Comparison of ENCODE assay signal across 8 cellular contexts in genomic region chr7:11831727-11832495, GRCh38. TPM values are rescaled to one million over a fixed set of nuclear protein-coding genes. Genes with fewer than 3 reads are reported as not detected.
DNase-seq lines count a peak whose midpoint lies in the region; ATAC-seq and TF ChIP-seq lines count a peak whose summit lies in the region.

THSD7A (minus strand) TSS chr7:11832198; CDS start chr7:11831946, 252 bp downstream.

- CTCF ChIA-PET in activated CD8-positive, alpha-beta memory T cell treated with anti-CD3 and anti-CD28 coated beads, Interleukin-2, amount 10 ng/mL, durations not matched to agents 7 days and 5 days (lab: Charles Lee): interaction anchor here (1.0 to 1.3 kb wide), 2 partner anchors 28 to 45 kb away, joined by 3 read pairs; no protein-coding TSS in a partner anchor

- ATAC-seq in activated CD8-positive, alpha-beta memory T cell treated with anti-CD3 and anti-CD28 coated beads, Interleukin-2, amount 10 ng/mL, durations not matched to agents 7 days and 5 days: peak; percentile 69
- no peak for ATAC-seq in GM21619 (IDR thresholded peaks at IDR 0.05; ENCODE audit: unreplicated experiment)

- peak; percentile 43 for TF ChIP-seq CTCF in neural crest cell (conservative IDR thresholded peaks at IDR 0.05)

- DNase-seq in DMS114 treated with DMSO at 0.1 percent for 48 hours (lab: John Stamatoyannopoulos, UW; ENCODE audit: unreplicated experiment): peak; percentile 39
- DNase-seq in H4 (ENCODE audit: low spot score): peak; percentile 43
- DNase-seq in NCI-H128 (lab: John Stamatoyannopoulos, UW; ENCODE audit: unreplicated experiment): peak; percentile 26
- DNase-seq in activated CD8-positive, alpha-beta memory T cell treated with anti-CD3 and anti-CD28 coated beads, Interleukin-2, amount 10 ng/mL, durations not matched to agents 7 days and 5 days: no peak
- peak; percentile 15 for DNase-seq in germinal center (ENCODE audit: low spot score)
- DNase-seq in neural crest cell (ENCODE audit: low read depth, low spot score): peak; percentile 55
- DNase-seq in NCI-H2196 (lab: John Stamatoyannopoulos, UW; ENCODE audit: unreplicated experiment): no peak

- peaks cover 5% of the 10 kb centered on the region for H3K4me1 Mint-ChIP-seq in activated CD8-positive, alpha-beta memory T cell treated with anti-CD3 and anti-CD28 coated beads, Interleukin-2, amount 10 ng/mL, durations not matched to agents 7 days and 5 days
- H3K4me1 Mint-ChIP-seq in neural crest cell: peaks cover 22% of the 10 kb centered on the region

- peaks cover 41% of the 10 kb centered on the region for H3K27me3 Mint-ChIP-seq in activated CD8-positive, alpha-beta memory T cell treated with anti-CD3 and anti-CD28 coated beads, Interleukin-2, amount 10 ng/mL, durations not matched to agents 7 days and 5 days
- H3K27me3 Mint-ChIP-seq in neural crest cell (ENCODE audit: low read depth): peaks cover 20% of the 10 kb centered on the region

- H3K9me3 Mint-ChIP-seq in activated CD8-positive, alpha-beta memory T cell treated with anti-CD3 and anti-CD28 coated beads, Interleukin-2, amount 10 ng/mL, durations not matched to agents 7 days and 5 days (ENCODE audit: low read depth): no peaks in the 10 kb centered on the region
- H3K9me3 Mint-ChIP-seq in neural crest cell: no peaks in the 10 kb centered on the region

- no peak within 1 kb of the TSS for H3K27ac Mint-ChIP-seq in activated CD8-positive, alpha-beta memory T cell treated with anti-CD3 and anti-CD28 coated beads, Interleukin-2, amount 10 ng/mL, durations not matched to agents 7 days and 5 days
- H3K27ac Mint-ChIP-seq in neural crest cell (ENCODE audit: unreplicated experiment): no peak within 1 kb of the TSS

- no peak within 1 kb of the TSS for H3K4me3 Mint-ChIP-seq in activated CD8-positive, alpha-beta memory T cell treated with anti-CD3 and anti-CD28 coated beads, Interleukin-2, amount 10 ng/mL, durations not matched to agents 7 days and 5 days
- H3K4me3 Mint-ChIP-seq in neural crest cell: peak within 1 kb of the TSS; percentile 92

- H3K36me3 Mint-ChIP-seq in activated CD8-positive, alpha-beta memory T cell treated with anti-CD3 and anti-CD28 coated beads, Interleukin-2, amount 10 ng/mL, durations not matched to agents 7 days and 5 days: no peaks in the 10 kb centered on the region
- no peaks in the 10 kb centered on the region for H3K36me3 Mint-ChIP-seq in neural crest cell (ENCODE audit: low read depth)

RNA-seq across cellular contexts. Expression of gene THSD7A, which starts in this region (rescaled TPM):
- 0.27 and 0.41 TPM in 2 replicates for total RNA-seq in H4 (2014; rRNA removed; shearing (Covaris generic))
- not detected for total RNA-seq in activated CD8-positive, alpha-beta memory T cell treated with anti-CD3 and anti-CD28 coated beads, Interleukin-2, amount 10 ng/mL, durations not matched to agents 7 days and 5 days
- total RNA-seq in neural crest cell: 4.8 and 5.5 TPM in 2 replicates

Comparison
In these comparisons a context has a peak if more than half of its experiments do, and no peak if none do; other contexts are left out.
1. Peak in DNase-seq in H4; RNA of the gene not detected or under 1 TPM.
2. Peak in ATAC-seq in activated CD8-positive, alpha-beta memory T cell treated with anti-CD3 and anti-CD28 coated beads, Interleukin-2, amount 10 ng/mL, durations not matched to agents 7 days and 5 days; RNA of the gene not detected or under 1 TPM.
3. DNase-seq: peak in DMS114 treated with DMSO at 0.1 percent for 48 hours (single experiment), NCI-H128 (single experiment), germinal center (single experiment) and neural crest cell (single experiment); none in activated CD8-positive, alpha-beta memory T cell treated with anti-CD3 and anti-CD28 coated beads, Interleukin-2, amount 10 ng/mL, durations not matched to agents 7 days and 5 days (single experiment) and NCI-H2196 (single experiment).